Comparison of ENCODE assay signal across 3 cellular contexts in the genomic region with DNA sequence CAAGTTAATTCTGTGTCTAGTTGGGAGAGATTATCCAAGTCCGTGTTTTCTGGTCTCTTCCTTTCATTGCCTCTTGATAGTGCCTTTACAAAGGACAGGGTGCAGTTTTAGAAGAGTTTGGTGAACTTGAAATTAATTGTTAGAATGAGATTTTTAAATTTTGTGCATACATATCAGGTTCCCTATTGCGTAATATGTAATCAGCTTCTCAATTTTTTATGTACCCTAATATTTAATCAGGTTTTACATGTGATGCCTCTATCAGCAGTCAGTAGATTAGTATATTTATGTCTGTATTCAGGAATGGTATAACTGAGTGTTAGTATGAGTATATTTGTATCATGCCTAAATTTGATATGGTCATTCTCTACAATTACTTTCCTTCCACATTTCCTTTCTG.
TF ChIP-seq lines count a peak whose summit lies in the region.

No MANE protein-coding gene starts in this region.

TF ChIP-seq in HepG2, 621 proteins besides CTCF, POLR2A, EP300 and RAD21:
- TF ChIP-seq CEBPB (IDR thresholded peaks at IDR 0.05; ENCODE audit: borderline replicate concordance, low read depth, low read length): peak; percentile 83
- no peak for TF ChIP-seq DPF2 (CRISPR knock-in tag; IDR thresholded peaks at IDR 0.05; ENCODE audit: borderline replicate concordance, low read depth)
TF ChIP-seq in HepG2: peak in this region for 1.

TF ChIP-seq in Ishikawa, 13 proteins besides CTCF, POLR2A, EP300 and RAD21:
- TF ChIP-seq, protein P1, sequence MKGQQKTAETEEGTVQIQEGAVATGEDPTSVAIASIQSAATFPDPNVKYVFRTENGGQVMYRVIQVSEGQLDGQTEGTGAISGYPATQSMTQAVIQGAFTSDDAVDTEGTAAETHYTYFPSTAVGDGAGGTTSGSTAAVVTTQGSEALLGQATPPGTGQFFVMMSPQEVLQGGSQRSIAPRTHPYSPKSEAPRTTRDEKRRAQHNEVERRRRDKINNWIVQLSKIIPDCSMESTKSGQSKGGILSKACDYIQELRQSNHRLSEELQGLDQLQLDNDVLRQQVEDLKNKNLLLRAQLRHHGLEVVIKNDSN (IDR thresholded peaks at IDR 0.05): no peak
- TF ChIP-seq CREB1 (IDR thresholded peaks at IDR 0.05; ENCODE audit: low read depth) (no peak), CEBPB (IDR thresholded peaks at IDR 0.05) (peak; percentile 82), ZBTB7A (IDR thresholded peaks at IDR 0.05; ENCODE audit: low read depth) (no peak), FOXM1 (IDR thresholded peaks at IDR 0.05; ENCODE audit: borderline replicate concordance, low read depth) (no peak), YY1 (IDR thresholded peaks at IDR 0.05; ENCODE audit: low read depth) (no peak), TCF12 (IDR thresholded peaks at IDR 0.05; ENCODE audit: low read depth) (no peak)
- TF ChIP-seq, protein P2, sequence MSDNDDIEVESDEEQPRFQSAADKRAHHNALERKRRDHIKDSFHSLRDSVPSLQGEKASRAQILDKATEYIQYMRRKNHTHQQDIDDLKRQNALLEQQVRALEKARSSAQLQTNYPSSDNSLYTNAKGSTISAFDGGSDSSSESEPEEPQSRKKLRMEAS (IDR thresholded peaks at IDR 0.05): no peak

TF ChIP-seq in GM12878, 131 proteins besides CTCF, POLR2A, EP300 and RAD21:
- TF ChIP-seq, protein P3, sequence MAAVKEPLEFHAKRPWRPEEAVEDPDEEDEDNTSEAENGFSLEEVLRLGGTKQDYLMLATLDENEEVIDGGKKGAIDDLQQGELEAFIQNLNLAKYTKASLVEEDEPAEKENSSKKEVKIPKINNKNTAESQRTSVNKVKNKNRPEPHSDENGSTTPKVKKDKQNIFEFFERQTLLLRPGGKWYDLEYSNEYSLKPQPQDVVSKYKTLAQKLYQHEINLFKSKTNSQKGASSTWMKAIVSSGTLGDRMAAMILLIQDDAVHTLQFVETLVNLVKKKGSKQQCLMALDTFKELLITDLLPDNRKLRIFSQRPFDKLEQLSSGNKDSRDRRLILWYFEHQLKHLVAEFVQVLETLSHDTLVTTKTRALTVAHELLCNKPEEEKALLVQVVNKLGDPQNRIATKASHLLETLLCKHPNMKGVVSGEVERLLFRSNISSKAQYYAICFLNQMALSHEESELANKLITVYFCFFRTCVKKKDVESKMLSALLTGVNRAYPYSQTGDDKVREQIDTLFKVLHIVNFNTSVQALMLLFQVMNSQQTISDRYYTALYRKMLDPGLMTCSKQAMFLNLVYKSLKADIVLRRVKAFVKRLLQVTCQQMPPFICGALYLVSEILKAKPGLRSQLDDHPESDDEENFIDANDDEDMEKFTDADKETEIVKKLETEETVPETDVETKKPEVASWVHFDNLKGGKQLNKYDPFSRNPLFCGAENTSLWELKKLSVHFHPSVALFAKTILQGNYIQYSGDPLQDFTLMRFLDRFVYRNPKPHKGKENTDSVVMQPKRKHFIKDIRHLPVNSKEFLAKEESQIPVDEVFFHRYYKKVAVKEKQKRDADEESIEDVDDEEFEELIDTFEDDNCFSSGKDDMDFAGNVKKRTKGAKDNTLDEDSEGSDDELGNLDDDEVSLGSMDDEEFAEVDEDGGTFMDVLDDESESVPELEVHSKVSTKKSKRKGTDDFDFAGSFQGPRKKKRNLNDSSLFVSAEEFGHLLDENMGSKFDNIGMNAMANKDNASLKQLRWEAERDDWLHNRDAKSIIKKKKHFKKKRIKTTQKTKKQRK (IDR thresholded peaks at IDR 0.05; ENCODE audit: low read depth, low read length): no peak
- peak in 1 of 2 experiments; percentile 32; a peak in 1 of 4 replicates for TF ChIP-seq CEBPB (IDR thresholded peaks at IDR 0.05; ENCODE audit: borderline replicate concordance in 1 of 2, low read depth in 2 of 2, low read length in 2 of 2)
TF ChIP-seq in GM12878: peak in this region for 1.
